Comparison of ENCODE assay signal across 7 cellular contexts in genomic region chr12:120262852-120263724, GRCh38. TPM values are rescaled to one million over a fixed set of nuclear protein-coding genes. Genes with fewer than 3 reads are reported as not detected.
DNase-seq lines count a peak whose midpoint lies in the region; ATAC-seq, FAIRE-seq and TF ChIP-seq lines count a peak whose summit lies in the region.

No MANE protein-coding gene starts in this region.

- H3K27me3 ChIP-seq in HUES6 (ENCODE audit: control insufficient read depth, insufficient read depth, low read length) (no peaks in the 10 kb centered on the region), suprapubic skin (no peaks in the 10 kb centered on the region)

- H3K4me3 ChIP-seq in HUES6 (ENCODE audit: low read depth, low read length), result peak overlapping the region; percentile 81
- H3K4me3 ChIP-seq in astrocyte of the spinal cord (ENCODE audit: low read depth, low read length), result peak overlapping the region; percentile 93
- H3K4me3 ChIP-seq in kidney (ENCODE audit: low read length in 2 of 2), result peak overlapping the region; percentile 80 to 85
- H3K4me3 ChIP-seq in suprapubic skin, result peak overlapping the region; percentile 74

- H3K27ac ChIP-seq in HUES6 (ENCODE audit: low read depth, low read length) (no peak overlapping the region), kidney (ENCODE audit: low read depth in 2 of 2, low read length in 2 of 2) (peak overlapping the region; percentile 92 to 96), suprapubic skin (peak overlapping the region; percentile 85)

- H3K4me1 ChIP-seq in HUES6 (ENCODE audit: control insufficient read depth, insufficient read depth, low read length) (peaks cover 61% of the 10 kb centered on the region), kidney (ENCODE audit: control insufficient read depth in 1 of 2, insufficient read depth in 1 of 2, low read depth in 1 of 2, low read length in 2 of 2) (peaks cover 42 to 48% of the 10 kb centered on the region in 2 donors), suprapubic skin (peaks cover 76% of the 10 kb centered on the region)

- in situ Hi-C loops in astrocyte of the spinal cord (cut with HindIII; ENCODE audit: low sequenced_read_pairs), result no loop called here

- H3K9ac ChIP-seq in HUES6 (ENCODE audit: low read length) (peak overlapping the region; percentile 87), kidney (ENCODE audit: low read length in 2 of 2) (peak overlapping the region; percentile 90 to 93)

- no peak for FAIRE-seq in kidney (lab: Jason Lieb, UNC)

- TF ChIP-seq CTCF in astrocyte of the spinal cord (IDR thresholded peaks at IDR 0.05; ENCODE audit: low read depth, low read length), result no peak
- no peak for TF ChIP-seq CTCF in kidney (IDR thresholded peaks at IDR 0.05; ENCODE audit: borderline replicate concordance, extremely low read depth, insufficient read depth)
- no peak for TF ChIP-seq CTCF in suprapubic skin (IDR thresholded peaks at IDR 0.05)

- intact Hi-C loops in kidney (cut with DNase I), result loop anchor here (5.0 kb wide), 1 partner anchor 36 kb away; no protein-coding TSS in a partner anchor

- peaks cover 13% of the 10 kb centered on the region; the same call in 1 of the 2 replicates for H3K36me3 ChIP-seq in HUES6 (ENCODE audit: control insufficient read depth, insufficient read depth, low read length)
- H3K36me3 ChIP-seq in kidney (ENCODE audit: control insufficient read depth in 1 of 2, insufficient read depth in 2 of 2, low read length in 2 of 2), result no peaks in the 10 kb centered on the region
- no peaks in the 10 kb centered on the region for H3K36me3 ChIP-seq in suprapubic skin

- no peak for TF ChIP-seq POLR2A in suprapubic skin (IDR thresholded peaks at IDR 0.05)

- ATAC-seq in HG03469 (IDR thresholded peaks at IDR 0.05; ENCODE audit: unreplicated experiment), result no peak
- no peak for ATAC-seq in GM21717 (IDR thresholded peaks at IDR 0.05; ENCODE audit: unreplicated experiment)

- 39% methylated on average over 14 of the region's 15 CpGs for WGBS in suprapubic skin

- TF ChIP-seq EP300 in suprapubic skin (IDR thresholded peaks at IDR 0.05), result no peak

- H3K9me3 ChIP-seq in HUES6 (ENCODE audit: control insufficient read depth, insufficient read depth, low read depth, low read length) (no peaks in the 10 kb centered on the region), kidney (ENCODE audit: control insufficient read depth in 1 of 2, low read length in 2 of 2) (no peaks in the 10 kb centered on the region), suprapubic skin (no peaks in the 10 kb centered on the region)

- DNase-seq in astrocyte of the spinal cord (ENCODE audit: low read depth, low spot score) (no peak), kidney (peak; percentile 89), suprapubic skin (ENCODE audit: low spot score in 2 of 2) (no peak), retina (no peak)

RNA-seq across cellular contexts. Expression of gene PXN, which starts 2.4 kb away (rescaled TPM):
- total RNA-seq in kidney (133 TPM), suprapubic skin (10 to 100 TPM; 37.2 to 63.7 (median 51.6) TPM)
- 57.1 TPM for polyA plus RNA-seq in kidney (ENCODE audit: insufficient read depth, low read depth, low replicate concordance)

RNA-seq across cellular contexts. Expression of gene RNU4-2, which starts 28.6 kb away (rescaled TPM):
- total RNA-seq in kidney, result 18,412 TPM
- not detected for polyA plus RNA-seq in kidney (ENCODE audit: insufficient read depth, low read depth, low replicate concordance)
- under 1 TPM; under 0.01 TPM for total RNA-seq in suprapubic skin

RNA-seq across cellular contexts. Expression of gene RNU4-1, which starts 29.9 kb away (rescaled TPM):
- total RNA-seq in kidney (3,016 TPM), suprapubic skin (not detected)
- not detected for polyA plus RNA-seq in kidney (ENCODE audit: insufficient read depth, low read depth, low replicate concordance)

RNA-seq across cellular contexts. Expression of gene SIRT4, which starts 39.0 kb away (rescaled TPM):
- total RNA-seq in kidney (1.5 TPM), suprapubic skin (1 to 10 TPM; 1.8 to 4.4 (median 3.6) TPM)
- polyA plus RNA-seq in kidney (ENCODE audit: insufficient read depth, low read depth, low replicate concordance), result 8.1 TPM

Comparison
In these comparisons a context has a peak if more than half of its experiments do, and no peak if none do; other contexts are left out.
1. RNA of gene RNU4-2, which starts 28.6 kb away (total RNA-seq): 18,412 TPM in kidney (single experiment); under 0.01 TPM in suprapubic skin; every median in the first group is over 1,000 times any median in the second.
2. RNA of gene RNU4-1, which starts 29.9 kb away (total RNA-seq): 3,016 TPM in kidney (single experiment); not detected in suprapubic skin; every median in the first group is over 1,000 times any median in the second.
3. Peak in every context shown above with its lines, with median percentiles within 50 percentile points of each other: H3K4me3 ChIP-seq.